Comparison of ENCODE assay signal across 27 cellular contexts in genomic region chr4:138964716-138965426, GRCh38.
"Had no signal": no experiment of that assay in that cellular context is flagged by ENCODE, and none has a peak within 500 bp of the region (broad histone marks: within the 10 kb centered on the region; RNA-seq: fewer than 3 reads in every experiment).

No MANE protein-coding gene starts in this region.

- ATAC-seq: stimulated activated effector memory CD8-positive, alpha-beta T cell treated with anti-CD3 and anti-CD28 coated beads, Interleukin-12 subunit alpha, Interleukin-12 subunit beta, amount 100 ng/mL, for 72 hours; stimulated activated memory B cell treated with anti-CD40 and anti-IgM and Interleukin-4, amounts not matched to agents 10 μg/mL and 1 μg/mL and 100 μg/mL, for 72 hours; stimulated activated naive B cell treated with anti-CD40 and anti-IgM and Interleukin-4, amounts not matched to agents 10 μg/mL and 1 μg/mL and 100 μg/mL, for 72 hours; stimulated activated naive CD8-positive, alpha-beta T cell treated with anti-CD3 and anti-CD28 coated beads, Interleukin-15, amount 100 ng/mL, for 72 hours; stimulated activated naive CD8-positive, alpha-beta T cell treated with anti-CD3 and anti-CD28 coated beads, Interleukin-15, Interleukin-2, amounts not matched to agents 100 U/mL and 50 U/mL, for 24 hours; upper lobe of right lung had no signal

- H3K9me3 ChIP-seq: stomach, suprapubic skin, testis, thoracic aorta, thyroid gland, tibial artery, tibial nerve, transverse colon, upper lobe of left lung, upper lobe of right lung, uterus, vagina had no signal

- DNase-seq: stimulated activated CD4-positive, alpha-beta T cell treated with anti-CD3 and anti-CD28 coated beads, Interleukin-2, amount 100 ng/mL, for 48 hours; stimulated activated CD4-positive, alpha-beta T cell treated with anti-CD3 and anti-CD28 coated beads, Interleukin-4, amount 100 ng/mL, for 1 hour; stimulated activated CD4-positive, alpha-beta T cell treated with anti-CD3 and anti-CD28 coated beads, Interleukin-4, amount 100 ng/mL, for 24 hours; stimulated activated CD4-positive, alpha-beta T cell treated with anti-CD3 and anti-CD28 coated beads, Interleukin-4, amount 100 ng/mL, for 4 hours; stimulated activated CD8-positive, alpha-beta memory T cell treated with anti-CD3 and anti-CD28 coated beads, Interleukin-4, amount 100 ng/mL, for 48 hours; stimulated activated naive B cell treated with anti-CD40 and anti-IgM and Interleukin-4, amounts not matched to agents 10 μg/mL and 1 μg/mL and 100 μg/mL, for 72 hours; stimulated activated naive CD4-positive, alpha-beta T cell; stimulated activated naive CD4-positive, alpha-beta T cell treated with Interleukin-2 at 50 U/mL for 16 hours; stimulated activated naive CD8-positive, alpha-beta T cell treated with anti-CD3 and anti-CD28 coated beads, Interleukin-15, amount 100 ng/mL, for 72 hours; stimulated activated naive CD8-positive, alpha-beta T cell treated with anti-CD3 and anti-CD28 coated beads, Interleukin-15, Interleukin-2, amounts not matched to agents 100 U/mL and 50 U/mL, for 24 hours; stomach; substantia nigra; testis; thyroid gland; tibial artery; transverse colon; trophoblast cell; upper lobe of left lung; upper lobe of right lung; uterus had no signal

- H3K4me3 ChIP-seq: stomach, suprapubic skin, testis, thoracic aorta, thyroid gland, tibial artery, tibial nerve, transverse colon, upper lobe of left lung, upper lobe of right lung, uterus, vagina had no signal

- H3K36me3 ChIP-seq: stomach, suprapubic skin, thoracic aorta, thyroid gland, tibial artery, tibial nerve, transverse colon, upper lobe of left lung, upper lobe of right lung, uterus, vagina had no signal

- FAIRE-seq: urothelium cell line had no signal

- H3K27me3 ChIP-seq: stomach, suprapubic skin, testis, thyroid gland, tibial artery, tibial nerve, transverse colon, upper lobe of left lung, upper lobe of right lung, uterus, vagina had no signal

- H3K4me1 ChIP-seq: stomach, testis, thyroid gland, transverse colon, upper lobe of right lung, uterus, vagina had no signal

- H3K27ac ChIP-seq: stomach, suprapubic skin, testis, thoracic aorta, thyroid gland, tibial artery, tibial nerve, transverse colon, upper lobe of left lung, upper lobe of right lung, uterus, vagina had no signal
